8 cellular contexts compared by ENCODE assay signal in genomic region chr13:98279473-98280175, GRCh38.
A peak's percentile ranks its signal among the peaks of the same experiment; 100 is the strongest.
DNase-seq lines count a peak whose midpoint lies in the region; ATAC-seq and TF ChIP-seq lines count a peak whose summit lies in the region.

No MANE protein-coding gene starts in this region.

- H3K4me1 Mint-ChIP-seq in Caco-2 (ENCODE audit: low read depth, unreplicated experiment): peaks cover 34% of the 10 kb centered on the region

- no peak overlapping the region for H3K27ac ChIP-seq in HEK293 (ENCODE audit: extremely low read depth, low read depth, low read length)

- H3K4me3 ChIP-seq in Caco-2 (ENCODE audit: low read depth, low read length) (no peak overlapping the region), HEK293 (ENCODE audit: low read depth, low read length) (no peak overlapping the region)

- POLR2A ChIA-PET in Caco-2 (lab: Charles Lee): no interaction called here
- POLR2A ChIA-PET in HEK293 (lab: Yijun Ruan, JAX): no interaction called here

- DNase-seq in Caco-2 (no peak), NCI-H69 (lab: John Stamatoyannopoulos, UW) (peak; percentile 96), kidney glomerular epithelial cell (lab: John Stamatoyannopoulos, UW) (peak; percentile 88), hepatic stellate cell (ENCODE audit: low spot score) (no peak), superior temporal gyrus (ENCODE audit: extremely low spot score) (no peak), NCI-H446 treated with DMSO at 0.1 percent for 48 hours (lab: John Stamatoyannopoulos, UW) (no peak)

- intact Hi-C loops in Caco-2 (cut with micrococcal nuclease; ENCODE audit: unreplicated experiment): no loop called here

- H3K27me3 Mint-ChIP-seq in Caco-2 (ENCODE audit: insufficient read depth, unreplicated experiment): no peaks in the 10 kb centered on the region

- H3K4me1 ChIP-seq in Caco-2: peaks cover 34% of the 10 kb centered on the region
- peaks cover 9% of the 10 kb centered on the region for H3K4me1 ChIP-seq in HEK293 (ENCODE audit: control insufficient read depth, insufficient read depth, low read length)

- ATAC-seq in GM19455 (IDR thresholded peaks at IDR 0.05; ENCODE audit: unreplicated experiment): no peak

- no peaks in the 10 kb centered on the region for H3K27me3 ChIP-seq in Caco-2 (replicated peaks; ENCODE audit: control insufficient read depth, insufficient read depth, low read length)

- H3K36me3 Mint-ChIP-seq in Caco-2 (ENCODE audit: insufficient read depth, unreplicated experiment): peaks cover 7% of the 10 kb centered on the region

- TF ChIP-seq CTCF in Caco-2 (IDR thresholded peaks at IDR 0.05; ENCODE audit: insufficient read depth in 1 of 2, low read depth in 1 of 2, low read length in 1 of 2, severe bottlenecking in 1 of 2, unreplicated experiment in 1 of 2): no peak
- TF ChIP-seq CTCF in HEK293 (tag by site-specific recombination; IDR thresholded peaks at IDR 0.05): no peak

- H3K9me3 Mint-ChIP-seq in Caco-2 (ENCODE audit: unreplicated experiment): no peaks in the 10 kb centered on the region

- H3K9me3 ChIP-seq in Caco-2 (no peaks in the 10 kb centered on the region), HEK293 (ENCODE audit: control insufficient read depth, insufficient read depth, low read depth, low read length) (no peaks in the 10 kb centered on the region)

- BruUV-seq in Caco-2 (replicated peaks; lab: Mats Ljungman, UMichigan): no TSS peak

- CTCF ChIA-PET in Caco-2 (lab: Charles Lee): no interaction called here
- CTCF ChIA-PET in HEK293 (lab: Yijun Ruan, JAX): no interaction called here

- H3K27ac Mint-ChIP-seq in Caco-2 (ENCODE audit: unreplicated experiment): peak overlapping the region; percentile 69

- H3K4me3 Mint-ChIP-seq in Caco-2 (ENCODE audit: unreplicated experiment): no peak overlapping the region

- H3K36me3 ChIP-seq in Caco-2 (ENCODE audit: control insufficient read depth, insufficient read depth, low read length) (no peaks in the 10 kb centered on the region), HEK293 (ENCODE audit: control insufficient read depth in 2 of 2, insufficient read depth in 1 of 2, low read length in 2 of 2) (no peaks in the 10 kb centered on the region)

TF ChIP-seq in HEK293, 187 proteins besides CTCF, POLR2A, EP300 and RAD21:
- TF ChIP-seq ZNF10 (tag by site-specific recombination; IDR thresholded peaks at IDR 0.05): no peak
- TF ChIP-seq, protein P1, sequence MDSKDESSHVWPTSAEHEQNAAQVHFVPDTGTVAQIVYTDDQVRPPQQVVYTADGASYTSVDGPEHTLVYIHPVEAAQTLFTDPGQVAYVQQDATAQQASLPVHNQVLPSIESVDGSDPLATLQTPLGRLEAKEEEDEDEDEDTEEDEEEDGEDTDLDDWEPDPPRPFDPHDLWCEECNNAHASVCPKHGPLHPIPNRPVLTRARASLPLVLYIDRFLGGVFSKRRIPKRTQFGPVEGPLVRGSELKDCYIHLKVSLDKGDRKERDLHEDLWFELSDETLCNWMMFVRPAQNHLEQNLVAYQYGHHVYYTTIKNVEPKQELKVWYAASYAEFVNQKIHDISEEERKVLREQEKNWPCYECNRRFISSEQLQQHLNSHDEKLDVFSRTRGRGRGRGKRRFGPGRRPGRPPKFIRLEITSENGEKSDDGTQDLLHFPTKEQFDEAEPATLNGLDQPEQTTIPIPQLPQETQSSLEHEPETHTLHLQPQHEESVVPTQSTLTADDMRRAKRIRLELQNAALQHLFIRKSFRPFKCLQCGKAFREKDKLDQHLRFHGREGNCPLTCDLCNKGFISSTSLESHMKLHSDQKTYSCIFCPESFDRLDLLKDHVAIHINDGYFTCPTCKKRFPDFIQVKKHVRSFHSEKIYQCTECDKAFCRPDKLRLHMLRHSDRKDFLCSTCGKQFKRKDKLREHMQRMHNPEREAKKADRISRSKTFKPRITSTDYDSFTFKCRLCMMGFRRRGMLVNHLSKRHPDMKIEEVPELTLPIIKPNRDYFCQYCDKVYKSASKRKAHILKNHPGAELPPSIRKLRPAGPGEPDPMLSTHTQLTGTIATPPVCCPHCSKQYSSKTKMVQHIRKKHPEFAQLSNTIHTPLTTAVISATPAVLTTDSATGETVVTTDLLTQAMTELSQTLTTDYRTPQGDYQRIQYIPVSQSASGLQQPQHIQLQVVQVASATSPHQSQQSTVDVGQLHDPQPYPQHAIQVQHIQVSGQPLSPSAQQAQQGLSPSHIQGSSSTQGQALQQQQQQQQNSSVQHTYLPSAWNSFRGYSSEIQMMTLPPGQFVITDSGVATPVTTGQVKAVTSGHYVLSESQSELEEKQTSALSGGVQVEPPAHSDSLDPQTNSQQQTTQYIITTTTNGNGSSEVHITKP (tag by site-specific recombination; IDR thresholded peaks at IDR 0.05): peak; percentile 72

Comparison
In these comparisons a context has a peak if more than half of its experiments do, and no peak if none do; other contexts are left out.
1. DNase-seq: peak in NCI-H69 (single experiment) and kidney glomerular epithelial cell (single experiment); none in Caco-2 (0 of 2), hepatic stellate cell (single experiment), superior temporal gyrus (single experiment) and NCI-H446 treated with DMSO at 0.1 percent for 48 hours (single experiment).